8 cellular contexts compared by ENCODE assay signal in the genomic region with DNA sequence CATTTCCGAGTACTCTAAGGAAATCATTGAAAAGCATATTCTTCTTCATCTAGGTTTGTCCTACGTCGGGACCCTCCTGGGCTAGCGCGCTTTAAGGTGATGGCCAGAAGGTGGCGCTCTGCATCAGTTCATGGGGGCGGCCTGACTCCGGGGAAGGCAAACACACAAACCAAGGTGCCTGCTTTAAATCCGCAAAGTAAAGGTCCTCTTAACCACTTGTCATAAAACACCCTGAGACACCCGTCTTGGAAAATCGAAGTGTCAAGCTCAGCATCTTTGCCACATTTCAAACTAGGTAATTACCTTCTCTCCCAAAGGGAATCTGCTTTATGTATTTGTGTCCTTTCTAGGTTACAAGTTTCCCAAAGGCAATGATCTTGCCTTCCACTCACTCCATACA. TPM values are rescaled to one million over a fixed set of nuclear protein-coding genes. Genes with fewer than 3 reads are reported as not detected.
DNase-seq lines count a peak whose midpoint lies in the region; ATAC-seq, FAIRE-seq and TF ChIP-seq lines count a peak whose summit lies in the region.

No MANE protein-coding gene starts in this region.

- no peak overlapping the region for H3K4me3 ChIP-seq in WERI-Rb-1 (ENCODE audit: low read depth, low read length)
- no peak overlapping the region for H3K4me3 ChIP-seq in kidney (ENCODE audit: low read length in 2 of 2)

- peak; percentile 86 for TF ChIP-seq CTCF in WERI-Rb-1 (IDR thresholded peaks at IDR 0.05; ENCODE audit: low read depth, low read length)
- TF ChIP-seq CTCF in kidney (IDR thresholded peaks at IDR 0.05; ENCODE audit: borderline replicate concordance, extremely low read depth, insufficient read depth), result peak; percentile 93

- H3K9me3 ChIP-seq in WERI-Rb-1 (ENCODE audit: severe bottlenecking), result peaks cover under 1% of the 10 kb centered on the region
- no peaks in the 10 kb centered on the region for H3K9me3 ChIP-seq in kidney (ENCODE audit: control insufficient read depth in 1 of 2, low read length in 2 of 2)

- no peaks in the 10 kb centered on the region for H3K27me3 ChIP-seq in WERI-Rb-1 (ENCODE audit: insufficient read depth, low read depth, severe bottlenecking)

- H3K4me1 ChIP-seq in kidney (ENCODE audit: control insufficient read depth in 1 of 2, insufficient read depth in 1 of 2, low read depth in 1 of 2, low read length in 2 of 2), result peaks cover 16 to 37% of the 10 kb centered on the region in 2 donors

- ATAC-seq in HG02759 (IDR thresholded peaks at IDR 0.05; ENCODE audit: unreplicated experiment), result peak; percentile 86

- H3K27ac ChIP-seq in WERI-Rb-1, result no peak overlapping the region
- no peak overlapping the region for H3K27ac ChIP-seq in kidney (ENCODE audit: low read depth in 2 of 2, low read length in 2 of 2)

- peak overlapping the region in 1 of 2 donors; percentile 4 for H3K9ac ChIP-seq in kidney (ENCODE audit: low read length in 2 of 2)

- DNase-seq in Daoy (ENCODE audit: low read depth) (peak; percentile 75), NCI-H2107 treated with DMSO at 0.1 percent for 48 hours (lab: John Stamatoyannopoulos, UW; ENCODE audit: unreplicated experiment) (peak; percentile 48), WERI-Rb-1 (peak; percentile 80), T47D (ENCODE audit: low read depth in 1 of 2, low spot score in 1 of 2) (peak; percentile 37 to 79), kidney (peak; percentile 88), frontal cortex (ENCODE audit: low spot score in 2 of 2) (no peak)
- DNase-seq in stimulated activated CD4-positive, alpha-beta T cell treated with anti-CD3 and anti-CD28 coated beads, Interleukin-1b, Interleukin-23, amount 100 ng/mL, for 48 hours, result peak; percentile 75

- intact Hi-C loops in kidney (cut with DNase I), result loop anchor here (5.0 kb wide), 1 partner anchor 114 kb away; no protein-coding TSS in a partner anchor

- H3K36me3 ChIP-seq in WERI-Rb-1 (no peaks in the 10 kb centered on the region), kidney (ENCODE audit: control insufficient read depth in 1 of 2, insufficient read depth in 2 of 2, low read length in 2 of 2) (no peaks in the 10 kb centered on the region)

- in situ Hi-C loops in T47D (cut with HindIII; ENCODE audit: low pct_unique_long_range_greater_than_20kb, low sequenced_read_pairs), result no loop called here

- FAIRE-seq in kidney (lab: Jason Lieb, UNC), result peak; percentile 53
- FAIRE-seq in frontal cortex (lab: Jason Lieb, UNC), result no peak

RNA-seq across cellular contexts. Expression of a gene that starts 34.0 kb away (rescaled TPM):
- total RNA-seq in Daoy (2014; rRNA removed; shearing (Covaris generic)), result 2.0 and 6.0 TPM in 2 replicates
- total RNA-seq in kidney (60.6 TPM), frontal cortex (17.1 TPM)
- 57.1 TPM for polyA plus RNA-seq in kidney (ENCODE audit: insufficient read depth, low read depth, low replicate concordance)

Comparison
In these comparisons a context has a peak if more than half of its experiments do, and no peak if none do; other contexts are left out.
1. DNase-seq: peak in Daoy (single experiment), NCI-H2107 treated with DMSO at 0.1 percent for 48 hours (single experiment), WERI-Rb-1 (single experiment), T47D (2 of 2), kidney (single experiment) and stimulated activated CD4-positive, alpha-beta T cell treated with anti-CD3 and anti-CD28 coated beads, Interleukin-1b, Interleukin-23, amount 100 ng/mL, for 48 hours (single experiment); none in frontal cortex (0 of 2).